Comparison of ENCODE assay signal across 9 cellular contexts in genomic region chr16:28321700-28322411, GRCh38. TPM values are rescaled to one million over a fixed set of nuclear protein-coding genes. Genes with fewer than 3 reads are reported as not detected.
A peak's percentile ranks its signal among the peaks of the same experiment; 100 is the strongest.
DNase-seq lines count a peak whose midpoint lies in the region; ATAC-seq and TF ChIP-seq lines count a peak whose summit lies in the region.
"Had no signal": no experiment of that assay in that cellular context is flagged by ENCODE, and none has a peak within 500 bp of the region (broad histone marks: within the 10 kb centered on the region; RNA-seq: fewer than 3 reads in every experiment).

No MANE protein-coding gene starts in this region.

- no peak for ATAC-seq in HG03469 (IDR thresholded peaks at IDR 0.05; ENCODE audit: unreplicated experiment)

- intact Hi-C loops in esophagus muscularis mucosa (cut with DNase I): no loop called here

- H3K4me1 ChIP-seq in esophagus muscularis mucosa: no peaks in the 10 kb centered on the region

- H3K9me3 Mint-ChIP-seq in progenitor cell of endocrine pancreas (ENCODE audit: low read depth): no peaks in the 10 kb centered on the region
- H3K9me3 Mint-ChIP-seq: stimulated activated naive CD8-positive, alpha-beta T cell treated with anti-CD3 and anti-CD28 coated beads, Interleukin-15, Interleukin-2, amounts not matched to agents 100 ng/mL and 50 ng/mL, for 24 hours had no signal

- no peak overlapping the region for H3K4me3 Mint-ChIP-seq in progenitor cell of endocrine pancreas (ENCODE audit: low read depth)
- H3K4me3 Mint-ChIP-seq: stimulated activated naive CD8-positive, alpha-beta T cell treated with anti-CD3 and anti-CD28 coated beads, Interleukin-15, Interleukin-2, amounts not matched to agents 100 ng/mL and 50 ng/mL, for 24 hours had no signal

- no peaks in the 10 kb centered on the region for H3K9me3 ChIP-seq in esophagus muscularis mucosa

- H3K27ac ChIP-seq in HL-60 (replicated peaks) (no peak overlapping the region), esophagus muscularis mucosa (replicated peaks in 1 of 4) (no peak overlapping the region)

- H3K4me3 ChIP-seq in HL-60 (replicated peaks; ENCODE audit: insufficient read depth, low read length) (no peak overlapping the region), esophagus muscularis mucosa (no peak overlapping the region)

- peak; percentile 41 for DNase-seq in CD1c-positive myeloid dendritic cell (ENCODE audit: extremely low spot score)
- DNase-seq in HL-60 (ENCODE audit: low read depth in 1 of 2, low spot score in 1 of 2): peak in 1 of 2 experiments; percentile 23
- peak; percentile 36 for DNase-seq in activated CD4-positive, alpha-beta T cell treated with anti-CD3 and anti-CD28 coated beads, Interleukin-2, amount 50 U/mL, for 1 hour
- no peak for DNase-seq in esophagus muscularis mucosa (ENCODE audit: extremely low spot score)
- no peak for DNase-seq in progenitor cell of endocrine pancreas (ENCODE audit: low spot score, unreplicated experiment)
- no peak for DNase-seq in NK-92 (lab: John Stamatoyannopoulos, UW; ENCODE audit: unreplicated experiment)
- DNase-seq in Ammon's horn (ENCODE audit: low spot score): no peak

- H3K36me3 ChIP-seq in esophagus muscularis mucosa: no peaks in the 10 kb centered on the region

- peaks cover 10% of the 10 kb centered on the region for H3K36me3 Mint-ChIP-seq in progenitor cell of endocrine pancreas (ENCODE audit: insufficient read depth)

- TF ChIP-seq CTCF in HL-60 (IDR thresholded peaks at IDR 0.05; ENCODE audit: insufficient read depth, low read length) (peak; percentile 75), esophagus muscularis mucosa (IDR thresholded peaks at IDR 0.05) (peak; percentile 16 to 59 (median 26)), progenitor cell of endocrine pancreas (IDR thresholded peaks at IDR 0.05; ENCODE audit: unreplicated experiment) (peak; percentile 65)

- no peaks in the 10 kb centered on the region for H3K27me3 Mint-ChIP-seq in progenitor cell of endocrine pancreas
- H3K27me3 Mint-ChIP-seq: stimulated activated naive CD8-positive, alpha-beta T cell treated with anti-CD3 and anti-CD28 coated beads, Interleukin-15, Interleukin-2, amounts not matched to agents 100 ng/mL and 50 ng/mL, for 24 hours had no signal

- H3K27me3 ChIP-seq in HL-60 (ENCODE audit: insufficient read depth, poor library complexity, severe bottlenecking): no peaks in the 10 kb centered on the region
- H3K27me3 ChIP-seq in esophagus muscularis mucosa: peaks cover 0 to 9% (median 0%) of the 10 kb centered on the region in 4 donors

- no peak for TF ChIP-seq POLR2A in esophagus muscularis mucosa (IDR thresholded peaks at IDR 0.05; ENCODE audit: low read depth)

- no peak overlapping the region for H3K27ac Mint-ChIP-seq in progenitor cell of endocrine pancreas
- H3K27ac Mint-ChIP-seq: stimulated activated naive CD8-positive, alpha-beta T cell treated with anti-CD3 and anti-CD28 coated beads, Interleukin-15, Interleukin-2, amounts not matched to agents 100 ng/mL and 50 ng/mL, for 24 hours had no signal

- TF ChIP-seq EP300 in esophagus muscularis mucosa (IDR thresholded peaks at IDR 0.05): no peak

- WGBS in esophagus muscularis mucosa: 62% methylated on average over 10 of the region's 20 CpGs

- peaks cover 5% of the 10 kb centered on the region for H3K4me1 Mint-ChIP-seq in progenitor cell of endocrine pancreas (ENCODE audit: low read depth)

RNA-seq across cellular contexts. Expression of gene SBK1, which starts 29.5 kb away (rescaled TPM):
- total RNA-seq in esophagus muscularis mucosa: under 1 TPM; under 0.01 to 0.78 (median 0.17) TPM
- total RNA-seq in progenitor cell of endocrine pancreas: 89.4 and 91.2 TPM in 2 replicates

RNA-seq across cellular contexts. Expression of gene NPIPB6, which starts 41.5 kb away (rescaled TPM):
- 1 to 10 TPM in 2 of 4 donors, under 1 TPM in 1, not detected in 1; 0.58 to 3.3 (median 2.7) TPM for total RNA-seq in esophagus muscularis mucosa
- total RNA-seq in progenitor cell of endocrine pancreas: 5.7 and 7.0 TPM in 2 replicates

Comparison
In these comparisons a context has a peak if more than half of its experiments do, and no peak if none do; other contexts are left out.
1. DNase-seq: peak in CD1c-positive myeloid dendritic cell (single experiment) and activated CD4-positive, alpha-beta T cell treated with anti-CD3 and anti-CD28 coated beads, Interleukin-2, amount 50 U/mL, for 1 hour (single experiment); none in esophagus muscularis mucosa (single experiment), progenitor cell of endocrine pancreas (single experiment), NK-92 (single experiment) and Ammon's horn (single experiment).
2. RNA of gene SBK1, which starts 29.5 kb away (total RNA-seq): 89.4 to 91.2 TPM in progenitor cell of endocrine pancreas; under 0.01 to 0.78 TPM in esophagus muscularis mucosa; every median in the first group is over 10 times any median in the second.
3. Peak in every context shown above with its lines, with median percentiles within 50 percentile points of each other: CTCF ChIP-seq.